8 cellular contexts compared by ENCODE assay signal in genomic region chr1:1943834-1944570, GRCh38. TPM values are rescaled to one million over a fixed set of nuclear protein-coding genes. Genes with fewer than 3 reads are reported as not detected.
DNase-seq lines count a peak whose midpoint lies in the region; ATAC-seq and TF ChIP-seq lines count a peak whose summit lies in the region.

No MANE protein-coding gene starts in this region.

- H3K27ac Mint-ChIP-seq in activated naive CD4-positive, alpha-beta T cell treated with anti-CD3 and anti-CD28 coated beads, Interleukin-2, amount 50 U/mL, for 72 hours, result peak overlapping the region in 1 of 2 donors; percentile 26

- H3K36me3 Mint-ChIP-seq in activated naive CD4-positive, alpha-beta T cell treated with anti-CD3 and anti-CD28 coated beads, Interleukin-2, amount 50 U/mL, for 72 hours, result no peaks in the 10 kb centered on the region

- peak; percentile 97 for TF ChIP-seq CTCF in HEK293 (tag by site-specific recombination; IDR thresholded peaks at IDR 0.05)

- H3K4me1 ChIP-seq in HEK293 (ENCODE audit: control insufficient read depth, insufficient read depth, low read length) (no peaks in the 10 kb centered on the region), right cardiac atrium (ENCODE audit: control insufficient read depth, insufficient read depth, low read length) (no peaks in the 10 kb centered on the region), skeletal muscle tissue (ENCODE audit: control insufficient read depth in 3 of 3, insufficient read depth in 3 of 3, low read length in 3 of 3) (peaks cover 3 to 11% (median 7%) of the 10 kb centered on the region in 3 donors)

- H3K27me3 ChIP-seq in right cardiac atrium (ENCODE audit: control insufficient read depth, insufficient read depth), result no peaks in the 10 kb centered on the region
- H3K27me3 ChIP-seq in skeletal muscle tissue (ENCODE audit: control insufficient read depth in 3 of 3, insufficient read depth in 3 of 3, low read length in 3 of 3), result peaks cover 38 to 59% (median 56%) of the 10 kb centered on the region in 3 donors

- intact Hi-C loops in right cardiac atrium (cut with DNase I), result loop anchor here in 2 of 4 donors (5.0 to 10.0 kb wide), 2 partner anchors 103 to 231 kb away; no protein-coding TSS in a partner anchor

- POLR2A ChIA-PET in HEK293 (lab: Yijun Ruan, JAX), result no interaction called here

- no peaks in the 10 kb centered on the region for H3K9me3 Mint-ChIP-seq in activated naive CD4-positive, alpha-beta T cell treated with anti-CD3 and anti-CD28 coated beads, Interleukin-2, amount 50 U/mL, for 72 hours

- H3K9ac ChIP-seq in skeletal muscle tissue (ENCODE audit: low read depth in 1 of 3, low read length in 3 of 3), result no peak overlapping the region

- H3K9me3 ChIP-seq in HEK293 (ENCODE audit: control insufficient read depth, insufficient read depth, low read depth, low read length) (no peaks in the 10 kb centered on the region), right cardiac atrium (ENCODE audit: control insufficient read depth, low read length) (no peaks in the 10 kb centered on the region), skeletal muscle tissue (ENCODE audit: control insufficient read depth in 3 of 3, low read length in 3 of 3) (no peaks in the 10 kb centered on the region)

- peak; percentile 56 for DNase-seq in Ammon's horn (ENCODE audit: low spot score)
- peak; percentile 50 to 72 for DNase-seq in SHP77 (lab: John Stamatoyannopoulos, UW)
- DNase-seq in activated naive CD4-positive, alpha-beta T cell treated with anti-CD3 and anti-CD28 coated beads, Interleukin-2, amount 50 U/mL, for 72 hours (ENCODE audit: low spot score in 2 of 2), result peak in 1 of 2 donors; percentile 66
- DNase-seq in right cardiac atrium, result peak; percentile 56 to 86 (median 81)
- no peak for DNase-seq in T1000 (lab: John Stamatoyannopoulos, UW)

- H3K27ac ChIP-seq in HEK293 (ENCODE audit: extremely low read depth, low read depth, low read length) (no peak overlapping the region), right cardiac atrium (ENCODE audit: low read length) (no peak overlapping the region), skeletal muscle tissue (ENCODE audit: low read depth, low read length) (no peak overlapping the region)

- ATAC-seq in activated naive CD4-positive, alpha-beta T cell treated with anti-CD3 and anti-CD28 coated beads, Interleukin-2, amount 50 U/mL, for 72 hours, result peak; percentile 88 to 96
- ATAC-seq in right cardiac atrium (peak; percentile 74 to 87), GM18517 (IDR thresholded peaks at IDR 0.05; ENCODE audit: unreplicated experiment) (no peak)

- H3K4me3 ChIP-seq in HEK293 (ENCODE audit: low read depth, low read length) (peak overlapping the region; percentile 44), right cardiac atrium (ENCODE audit: low read length) (no peak overlapping the region), skeletal muscle tissue (ENCODE audit: low read length in 3 of 3) (peak overlapping the region in 2 of 3 donors; percentile 49 to 58)

- H3K36me3 ChIP-seq in HEK293 (ENCODE audit: control insufficient read depth in 2 of 2, insufficient read depth in 1 of 2, low read length in 2 of 2) (no peaks in the 10 kb centered on the region), skeletal muscle tissue (ENCODE audit: control insufficient read depth in 3 of 3, insufficient read depth in 3 of 3, low read length in 3 of 3) (no peaks in the 10 kb centered on the region)

- WGBS in right cardiac atrium, result 14% methylated on average over 37 of the region's 37 CpGs

- CTCF ChIA-PET in HEK293 (lab: Yijun Ruan, JAX), result interaction anchor here (0.5 to 4.8 kb wide), 22 partner anchors 8 to 231 kb away, joined by 3 to 52 read pairs (median 4); partner anchors contain the start of gene PRKCZ

TF ChIP-seq in HEK293, 187 proteins besides CTCF, POLR2A, EP300 and RAD21 (continues in another document):
- TF ChIP-seq ZFP3 (tag by site-specific recombination; IDR thresholded peaks at IDR 0.05; ENCODE audit: low read depth) (no peak), ZNF214 (tag by site-specific recombination; IDR thresholded peaks at IDR 0.05; ENCODE audit: borderline replicate concordance) (no peak), ZNF292 (tag by site-specific recombination; IDR thresholded peaks at IDR 0.05; ENCODE audit: borderline replicate concordance, low read depth) (no peak), ZNF394 (tag by site-specific recombination; IDR thresholded peaks at IDR 0.05; ENCODE audit: borderline replicate concordance) (no peak; the same call in 1 of the 2 replicates), ZNF433 (tag by site-specific recombination; IDR thresholded peaks at IDR 0.05; ENCODE audit: low read depth) (no peak), FEZF1 (tag by site-specific recombination; IDR thresholded peaks at IDR 0.05) (no peak), ZNF549 (tag by site-specific recombination; IDR thresholded peaks at IDR 0.05) (no peak), HIC1 (tag by site-specific recombination; IDR thresholded peaks at IDR 0.05) (no peak; the same call in 1 of the 2 replicates), ZNF558 (tag by site-specific recombination; IDR thresholded peaks at IDR 0.05) (no peak), OSR2 (tag by site-specific recombination; IDR thresholded peaks at IDR 0.05) (no peak), ZNF645 (tag by site-specific recombination; IDR thresholded peaks at IDR 0.05) (no peak), ZNF121 (tag by site-specific recombination; IDR thresholded peaks at IDR 0.05) (no peak), KLF16 (tag by site-specific recombination; IDR thresholded peaks at IDR 0.05) (no peak; the same call in 1 of the 2 replicates), ZNF223 (tag by site-specific recombination; IDR thresholded peaks at IDR 0.05) (no peak), ZNF529 (tag by site-specific recombination; IDR thresholded peaks at IDR 0.05; ENCODE audit: insufficient replicate concordance) (no peak), KLF17 (tag by site-specific recombination; IDR thresholded peaks at IDR 0.05) (0 out of 2 replicates have a peak, but pooled peaks have one; percentile 67)
- TF ChIP-seq, protein P1, sequence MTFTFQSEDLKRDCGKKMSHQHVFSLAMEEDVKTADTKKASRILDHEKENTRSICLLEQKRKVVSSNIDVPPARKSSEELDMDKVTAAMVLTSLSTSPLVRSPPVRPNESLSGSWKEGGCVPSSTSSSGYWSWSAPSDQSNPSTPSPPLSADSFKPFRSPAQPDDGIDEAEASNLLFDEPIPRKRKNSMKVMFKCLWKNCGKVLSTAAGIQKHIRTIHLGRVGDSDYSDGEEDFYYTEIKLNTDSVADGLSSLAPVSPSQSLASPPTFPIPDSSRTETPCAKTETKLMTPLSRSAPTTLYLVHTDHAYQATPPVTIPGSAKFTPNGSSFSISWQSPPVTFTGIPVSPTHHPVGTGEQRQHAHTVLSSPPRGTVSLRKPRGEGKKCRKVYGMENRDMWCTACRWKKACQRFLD (tag by site-specific recombination; IDR thresholded peaks at IDR 0.05), result no peak

RNA-seq across cellular contexts. Expression of gene TMEM52, which starts 24.9 kb away (rescaled TPM):
- total RNA-seq in activated naive CD4-positive, alpha-beta T cell treated with anti-CD3 and anti-CD28 coated beads, Interleukin-2, amount 50 U/mL, for 72 hours, result 1 to 10 TPM in 1 of 2 donors, under 1 TPM in 1; 0.64 to 1.5 TPM
- total RNA-seq in right cardiac atrium, result under 1 TPM; 0.34 to 0.89 (median 0.59) TPM
- 1.9 TPM for polyA plus RNA-seq in right cardiac atrium
- 21.9 TPM for total RNA-seq in skeletal muscle tissue

RNA-seq across cellular contexts. Expression of gene CALML6, which starts 28.9 kb away (rescaled TPM):
- total RNA-seq in activated naive CD4-positive, alpha-beta T cell treated with anti-CD3 and anti-CD28 coated beads, Interleukin-2, amount 50 U/mL, for 72 hours, result 1 to 10 TPM; 1.4 to 2.6 TPM
- under 1 TPM in 2 of 4 donors, not detected in 2; 0.24 to 0.36 TPM for total RNA-seq in right cardiac atrium
- polyA plus RNA-seq in right cardiac atrium, result 0.18 TPM
- 191 TPM for total RNA-seq in skeletal muscle tissue

RNA-seq across cellular contexts. Expression of gene GNB1, which starts 53.1 kb away (rescaled TPM):
- total RNA-seq in activated naive CD4-positive, alpha-beta T cell treated with anti-CD3 and anti-CD28 coated beads, Interleukin-2, amount 50 U/mL, for 72 hours, result 100 to 1,000 TPM; 267 to 358 TPM
- 100 to 1,000 TPM; 152 to 205 (median 174) TPM for total RNA-seq in right cardiac atrium
- polyA plus RNA-seq in right cardiac atrium, result 73.7 TPM
- total RNA-seq in skeletal muscle tissue, result 61.6 TPM

RNA-seq across cellular contexts. Expression of gene CFAP74, which starts 59.6 kb away (rescaled TPM):
- total RNA-seq in activated naive CD4-positive, alpha-beta T cell treated with anti-CD3 and anti-CD28 coated beads, Interleukin-2, amount 50 U/mL, for 72 hours, result not detected
- total RNA-seq in right cardiac atrium (not detected), skeletal muscle tissue (under 0.01 TPM)
- 0.11 TPM for polyA plus RNA-seq in right cardiac atrium

Comparison
In these comparisons a context has a peak if more than half of its experiments do, and no peak if none do; other contexts are left out.
1. RNA of gene CALML6, which starts 28.9 kb away (total RNA-seq): 191 TPM in skeletal muscle tissue (single experiment); 1.4 to 2.6 TPM in activated naive CD4-positive, alpha-beta T cell treated with anti-CD3 and anti-CD28 coated beads, Interleukin-2, amount 50 U/mL, for 72 hours and 0.24 to 0.36 TPM in right cardiac atrium; every median in the first group is over 10 times any median in the second.